In the genomic region with DNA sequence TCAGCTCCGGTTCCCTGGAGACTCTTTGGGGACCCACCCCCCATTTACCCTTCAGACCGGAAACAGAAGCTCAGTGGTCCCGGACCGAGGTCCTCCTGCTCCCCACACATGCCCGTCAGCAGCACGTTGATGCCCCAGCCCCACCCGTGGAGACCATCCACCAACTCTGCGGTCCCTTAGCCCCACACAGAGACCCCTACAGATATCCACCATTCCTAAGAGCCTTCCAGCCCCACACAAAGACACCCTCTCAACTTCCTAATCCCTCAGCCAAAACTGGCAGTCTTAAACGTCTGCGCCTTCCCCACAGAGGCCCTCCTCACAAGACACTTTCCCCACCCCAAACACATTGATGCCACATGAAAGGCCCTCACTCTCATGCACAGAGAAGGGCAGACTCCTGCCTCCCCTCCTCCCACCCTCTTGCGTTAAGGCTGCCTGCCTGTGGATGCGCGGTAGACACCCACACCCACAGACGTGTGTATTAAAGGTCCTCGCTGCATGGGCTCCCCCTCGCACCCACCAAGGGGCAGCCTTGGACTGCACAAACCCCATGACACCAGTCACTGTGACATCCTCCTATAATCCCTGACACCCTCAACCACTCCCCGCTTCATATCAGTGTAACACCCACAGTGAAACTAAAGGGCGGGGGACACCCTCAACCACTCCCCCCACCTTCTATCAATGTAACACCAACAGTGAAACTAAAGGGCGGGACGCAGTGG, we compare ENCODE assay signal across 8 cellular contexts. TPM values are rescaled to one million over a fixed set of nuclear protein-coding genes. Genes with fewer than 3 reads are reported as not detected.
DNase-seq lines count a peak whose midpoint lies in the region; TF ChIP-seq lines count a peak whose summit lies in the region.

No MANE protein-coding gene starts in this region.

- no peak for TF ChIP-seq RAD21 in Ishikawa (IDR thresholded peaks at IDR 0.05; ENCODE audit: low read depth)

- no peak for TF ChIP-seq POLR2A in vagina (IDR thresholded peaks at IDR 0.05)

- peak; percentile 7 for TF ChIP-seq CTCF in GM12865 (IDR thresholded peaks at IDR 0.05; ENCODE audit: insufficient read depth, low read depth, low read length, missing control alignments)
- no peak for TF ChIP-seq CTCF in vagina (IDR thresholded peaks at IDR 0.05)

- peak; percentile 54 for DNase-seq in GM12865 (ENCODE audit: low read depth)
- peak; percentile 48 to 57 for DNase-seq in activated CD4-positive, alpha-beta T cell treated with anti-CD3 and anti-CD28 coated beads, Interleukin-2, amount 50 U/mL, for 4 hours
- DNase-seq in vagina (ENCODE audit: extremely low spot score in 2 of 2) = no peak
- DNase-seq in NCI-H187 (lab: John Stamatoyannopoulos, UW) = no peak
- no peak for DNase-seq in SKM-1 (lab: John Stamatoyannopoulos, UW; ENCODE audit: unreplicated experiment)

- H3K27ac ChIP-seq in muscle layer of duodenum (ENCODE audit: low read length) = no peak overlapping the region
- peak overlapping the region; percentile 76 for H3K27ac ChIP-seq in vagina

- H3K4me3 ChIP-seq in GM12865 (ENCODE audit: low read depth, low read length) (peak overlapping the region; percentile 64), endocrine pancreas (ENCODE audit: control insufficient read depth, insufficient read depth, low read length) (peak overlapping the region; percentile 52), muscle layer of duodenum (ENCODE audit: low read depth in 1 of 2, low read length in 2 of 2) (peak overlapping the region; percentile 76 to 83), vagina (peak overlapping the region; percentile 60 to 83)

- H3K9me3 ChIP-seq in endocrine pancreas (ENCODE audit: control insufficient read depth, low read length) (no peaks in the 10 kb centered on the region), muscle layer of duodenum (ENCODE audit: control insufficient read depth in 1 of 2, low read length in 2 of 2) (no peaks in the 10 kb centered on the region), vagina (no peaks in the 10 kb centered on the region)

- H3K9ac ChIP-seq in endocrine pancreas (ENCODE audit: control insufficient read depth, insufficient read depth, low read length) = peak overlapping the region; percentile 91

- H3K4me1 ChIP-seq in endocrine pancreas (ENCODE audit: control insufficient read depth, insufficient read depth, low read length) = no peaks in the 10 kb centered on the region
- peaks cover 0 to 20% of the 10 kb centered on the region in 2 donors for H3K4me1 ChIP-seq in muscle layer of duodenum (ENCODE audit: control insufficient read depth in 1 of 2, insufficient read depth in 2 of 2, low read length in 2 of 2)
- peaks cover 19% of the 10 kb centered on the region for H3K4me1 ChIP-seq in vagina

- intact Hi-C loops in vagina (cut with DNase I) = no loop called here

- TF ChIP-seq EP300 in Ishikawa (IDR thresholded peaks at IDR 0.05; ENCODE audit: borderline replicate concordance) = no peak

- no peaks in the 10 kb centered on the region for H3K27me3 ChIP-seq in endocrine pancreas (ENCODE audit: control insufficient read depth, insufficient read depth, low read length)
- H3K27me3 ChIP-seq in muscle layer of duodenum (ENCODE audit: low read depth, low read length) = no peaks in the 10 kb centered on the region
- H3K27me3 ChIP-seq in vagina = no peaks in the 10 kb centered on the region

- no peaks in the 10 kb centered on the region for H3K36me3 ChIP-seq in endocrine pancreas (ENCODE audit: control insufficient read depth, insufficient read depth, low read length)
- peaks cover 0 to 8% of the 10 kb centered on the region in 2 donors for H3K36me3 ChIP-seq in muscle layer of duodenum (ENCODE audit: control insufficient read depth in 1 of 2, insufficient read depth in 2 of 2, low read length in 2 of 2)
- no peaks in the 10 kb centered on the region for H3K36me3 ChIP-seq in vagina

TF ChIP-seq in Ishikawa, 13 proteins besides CTCF, POLR2A, EP300 and RAD21:
- TF ChIP-seq ZBTB7A (IDR thresholded peaks at IDR 0.05; ENCODE audit: low read depth) (peak; percentile 39), TCF12 (IDR thresholded peaks at IDR 0.05; ENCODE audit: low read depth) (no peak)
TF ChIP-seq in Ishikawa: peak in this region for 1.

RNA-seq across cellular contexts. Expression of gene RFLNB, which starts 34.9 kb away (rescaled TPM):
- 12.5 TPM for total RNA-seq in vagina

RNA-seq across cellular contexts. Expression of gene RPH3AL, which starts 58.2 kb away (rescaled TPM):
- total RNA-seq in vagina = 43.5 TPM

Comparison
In these comparisons a context has a peak if more than half of its experiments do, and no peak if none do; other contexts are left out.
1. DNase-seq: peak in GM12865 (single experiment) and activated CD4-positive, alpha-beta T cell treated with anti-CD3 and anti-CD28 coated beads, Interleukin-2, amount 50 U/mL, for 4 hours (2 of 2); none in vagina (0 of 2), NCI-H187 (0 of 2) and SKM-1 (single experiment).
2. Peak in every context shown above with its lines, with median percentiles within 50 percentile points of each other: H3K4me3 ChIP-seq.